In the genomic region with DNA sequence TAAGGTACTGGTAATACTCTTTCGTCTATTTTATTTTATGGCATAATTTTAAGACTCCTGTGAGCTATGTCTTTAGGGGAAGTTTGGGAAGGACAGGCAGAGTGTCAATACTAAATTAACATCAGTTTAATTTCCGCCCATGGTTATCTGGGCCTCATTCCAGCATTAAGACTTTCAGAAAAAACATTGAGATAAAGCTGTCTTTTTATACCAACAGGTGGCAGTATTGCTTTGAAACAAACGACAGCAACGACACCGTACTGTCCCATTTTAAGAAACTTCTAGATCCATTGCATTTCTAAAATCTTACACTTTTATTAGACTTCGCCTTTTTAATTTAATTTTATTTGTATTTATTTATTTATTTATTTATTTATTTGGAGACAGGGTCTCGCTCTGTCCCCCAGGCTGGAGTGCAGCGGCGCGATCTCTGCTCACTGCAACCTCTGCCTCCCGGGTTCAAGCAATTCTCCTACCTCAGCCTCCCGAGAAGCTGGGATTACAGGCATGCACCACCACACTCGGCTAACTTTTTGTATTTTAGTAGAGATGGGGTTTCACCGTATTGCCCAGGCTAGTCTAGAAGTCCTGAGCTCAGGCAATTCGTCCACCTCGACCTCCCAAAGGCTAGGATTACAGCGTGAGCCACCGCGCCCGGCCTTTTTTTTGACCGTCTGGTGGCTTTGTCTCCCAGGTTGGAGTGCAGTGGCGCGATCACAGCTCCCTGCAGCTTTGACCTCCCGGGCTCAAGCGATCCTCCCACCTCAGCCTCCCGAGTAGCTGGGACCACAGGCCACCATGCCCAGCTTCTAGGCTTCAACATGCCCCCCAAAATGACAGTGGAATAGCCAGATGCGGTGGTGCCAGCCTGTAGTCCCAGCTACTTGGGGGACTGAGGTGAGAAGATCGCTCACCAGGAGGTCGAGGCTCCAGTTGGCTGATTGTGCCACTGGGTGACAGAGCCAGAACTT, we compare ENCODE assay signal across 1 cellular context.
TF ChIP-seq lines count a peak whose summit lies in the region.

No MANE protein-coding gene starts in this region.

TF ChIP-seq in K562, 482 proteins besides CTCF, POLR2A, EP300 and RAD21 (continued from another document and continues in another):
- TF ChIP-seq TEAD4 (IDR thresholded peaks at IDR 0.05; ENCODE audit: low read length) = 0 out of 2 replicates have a peak, but pooled peaks have one; percentile 9
- no peak for TF ChIP-seq TEAD4 (CRISPR knock-in tag; IDR thresholded peaks at IDR 0.05; ENCODE audit: borderline replicate concordance)
- TF ChIP-seq, protein P1, sequence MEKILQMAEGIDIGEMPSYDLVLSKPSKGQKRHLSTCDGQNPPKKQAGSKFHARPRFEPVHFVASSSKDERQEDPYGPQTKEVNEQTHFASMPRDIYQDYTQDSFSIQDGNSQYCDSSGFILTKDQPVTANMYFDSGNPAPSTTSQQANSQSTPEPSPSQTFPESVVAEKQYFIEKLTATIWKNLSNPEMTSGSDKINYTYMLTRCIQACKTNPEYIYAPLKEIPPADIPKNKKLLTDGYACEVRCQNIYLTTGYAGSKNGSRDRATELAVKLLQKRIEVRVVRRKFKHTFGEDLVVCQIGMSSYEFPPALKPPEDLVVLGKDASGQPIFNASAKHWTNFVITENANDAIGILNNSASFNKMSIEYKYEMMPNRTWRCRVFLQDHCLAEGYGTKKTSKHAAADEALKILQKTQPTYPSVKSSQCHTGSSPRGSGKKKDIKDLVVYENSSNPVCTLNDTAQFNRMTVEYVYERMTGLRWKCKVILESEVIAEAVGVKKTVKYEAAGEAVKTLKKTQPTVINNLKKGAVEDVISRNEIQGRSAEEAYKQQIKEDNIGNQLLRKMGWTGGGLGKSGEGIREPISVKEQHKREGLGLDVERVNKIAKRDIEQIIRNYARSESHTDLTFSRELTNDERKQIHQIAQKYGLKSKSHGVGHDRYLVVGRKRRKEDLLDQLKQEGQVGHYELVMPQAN (IDR thresholded peaks at IDR 0.05; ENCODE audit: borderline replicate concordance) = no peak
- no peak for TF ChIP-seq RBM15 (IDR thresholded peaks at IDR 0.05; ENCODE audit: insufficient read depth, low read length)
- TF ChIP-seq STAT5A (IDR thresholded peaks at IDR 0.05; ENCODE audit: borderline replicate concordance, low read length) = no peak
- TF ChIP-seq, protein P2, sequence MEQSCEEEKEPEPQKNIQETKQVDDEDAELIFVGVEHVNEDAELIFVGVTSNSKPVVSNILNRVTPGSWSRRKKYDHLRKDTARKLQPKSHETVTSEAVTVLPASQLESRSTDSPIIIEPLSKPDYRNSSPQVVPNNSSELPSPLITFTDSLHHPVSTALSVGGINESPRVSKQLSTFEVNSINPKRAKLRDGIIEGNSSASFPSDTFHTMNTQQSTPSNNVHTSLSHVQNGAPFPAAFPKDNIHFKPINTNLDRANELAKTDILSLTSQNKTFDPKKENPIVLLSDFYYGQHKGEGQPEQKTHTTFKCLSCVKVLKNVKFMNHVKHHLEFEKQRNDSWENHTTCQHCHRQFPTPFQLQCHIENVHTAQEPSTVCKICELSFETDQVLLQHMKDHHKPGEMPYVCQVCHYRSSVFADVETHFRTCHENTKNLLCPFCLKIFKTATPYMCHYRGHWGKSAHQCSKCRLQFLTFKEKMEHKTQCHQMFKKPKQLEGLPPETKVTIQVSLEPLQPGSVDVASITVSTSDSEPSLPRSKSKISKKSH (CRISPR knock-in tag; IDR thresholded peaks at IDR 0.05) = no peak
- TF ChIP-seq ETV5 (CRISPR knock-in tag; IDR thresholded peaks at IDR 0.05; ENCODE audit: low read depth) = peak; percentile 51; the same call in 1 of the 2 replicates
- peak; percentile 67 for TF ChIP-seq L3MBTL2 (IDR thresholded peaks at IDR 0.05)
- TF ChIP-seq SRF (CRISPR knock-in tag; IDR thresholded peaks at IDR 0.05) = no peak
- TF ChIP-seq JUND (IDR thresholded peaks at IDR 0.05; ENCODE audit: borderline replicate concordance, low read depth, low read length) = 0 out of 2 replicates have a peak, but pooled peaks have one; percentile 19
- TF ChIP-seq JUND (tag; IDR thresholded peaks at IDR 0.05; ENCODE audit: borderline replicate concordance, low read depth, low read length) = no peak
- TF ChIP-seq, protein P3, sequence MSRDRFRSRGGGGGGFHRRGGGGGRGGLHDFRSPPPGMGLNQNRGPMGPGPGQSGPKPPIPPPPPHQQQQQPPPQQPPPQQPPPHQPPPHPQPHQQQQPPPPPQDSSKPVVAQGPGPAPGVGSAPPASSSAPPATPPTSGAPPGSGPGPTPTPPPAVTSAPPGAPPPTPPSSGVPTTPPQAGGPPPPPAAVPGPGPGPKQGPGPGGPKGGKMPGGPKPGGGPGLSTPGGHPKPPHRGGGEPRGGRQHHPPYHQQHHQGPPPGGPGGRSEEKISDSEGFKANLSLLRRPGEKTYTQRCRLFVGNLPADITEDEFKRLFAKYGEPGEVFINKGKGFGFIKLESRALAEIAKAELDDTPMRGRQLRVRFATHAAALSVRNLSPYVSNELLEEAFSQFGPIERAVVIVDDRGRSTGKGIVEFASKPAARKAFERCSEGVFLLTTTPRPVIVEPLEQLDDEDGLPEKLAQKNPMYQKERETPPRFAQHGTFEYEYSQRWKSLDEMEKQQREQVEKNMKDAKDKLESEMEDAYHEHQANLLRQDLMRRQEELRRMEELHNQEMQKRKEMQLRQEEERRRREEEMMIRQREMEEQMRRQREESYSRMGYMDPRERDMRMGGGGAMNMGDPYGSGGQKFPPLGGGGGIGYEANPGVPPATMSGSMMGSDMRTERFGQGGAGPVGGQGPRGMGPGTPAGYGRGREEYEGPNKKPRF (IDR thresholded peaks at IDR 0.05; ENCODE audit: low read depth, low read length) = no peak
- 0 out of 2 replicates have a peak, but pooled peaks have one; percentile 12 for TF ChIP-seq CREM (IDR thresholded peaks at IDR 0.05; ENCODE audit: low read depth)
- TF ChIP-seq TAF9B (IDR thresholded peaks at IDR 0.05; ENCODE audit: partially characterized antibody) = no peak
- peak; percentile 62 for TF ChIP-seq RBFOX2 (IDR thresholded peaks at IDR 0.05; ENCODE audit: low read depth, low read length)
- TF ChIP-seq TAF7 (tag; IDR thresholded peaks at IDR 0.05) = no peak; the same call in 1 of the 2 replicates
- TF ChIP-seq NFIC (IDR thresholded peaks at IDR 0.05) = 0 out of 2 replicates have a peak, but pooled peaks have one; percentile 33
- no peak for TF ChIP-seq ZNF232 (CRISPR knock-in tag; IDR thresholded peaks at IDR 0.05)
- TF ChIP-seq ARID2 (IDR thresholded peaks at IDR 0.05) = no peak
- TF ChIP-seq CREBBP (IDR thresholded peaks at IDR 0.05; ENCODE audit: low read depth, low read length) = no peak
- TF ChIP-seq, protein P4, sequence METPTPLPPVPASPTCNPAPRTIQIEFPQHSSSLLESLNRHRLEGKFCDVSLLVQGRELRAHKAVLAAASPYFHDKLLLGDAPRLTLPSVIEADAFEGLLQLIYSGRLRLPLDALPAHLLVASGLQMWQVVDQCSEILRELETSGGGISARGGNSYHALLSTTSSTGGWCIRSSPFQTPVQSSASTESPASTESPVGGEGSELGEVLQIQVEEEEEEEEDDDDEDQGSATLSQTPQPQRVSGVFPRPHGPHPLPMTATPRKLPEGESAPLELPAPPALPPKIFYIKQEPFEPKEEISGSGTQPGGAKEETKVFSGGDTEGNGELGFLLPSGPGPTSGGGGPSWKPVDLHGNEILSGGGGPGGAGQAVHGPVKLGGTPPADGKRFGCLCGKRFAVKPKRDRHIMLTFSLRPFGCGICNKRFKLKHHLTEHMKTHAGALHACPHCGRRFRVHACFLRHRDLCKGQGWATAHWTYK (CRISPR knock-in tag; IDR thresholded peaks at IDR 0.05) = 0 out of 2 replicates have a peak, but pooled peaks have one; percentile 14
- peak; percentile 28; the same call in 1 of the 2 replicates for TF ChIP-seq ZNF384 (IDR thresholded peaks at IDR 0.05; ENCODE audit: low read depth, low read length)
- TF ChIP-seq RBM34 (IDR thresholded peaks at IDR 0.05; ENCODE audit: borderline replicate concordance, insufficient read depth, low read length) = no peak
- TF ChIP-seq POLR2G (IDR thresholded peaks at IDR 0.05; ENCODE audit: low read depth, low read length) = peak; percentile 61
- 0 out of 2 replicates have a peak, but pooled peaks have one; percentile 2 for TF ChIP-seq TAL1 (IDR thresholded peaks at IDR 0.05)
- TF ChIP-seq, protein P5, sequence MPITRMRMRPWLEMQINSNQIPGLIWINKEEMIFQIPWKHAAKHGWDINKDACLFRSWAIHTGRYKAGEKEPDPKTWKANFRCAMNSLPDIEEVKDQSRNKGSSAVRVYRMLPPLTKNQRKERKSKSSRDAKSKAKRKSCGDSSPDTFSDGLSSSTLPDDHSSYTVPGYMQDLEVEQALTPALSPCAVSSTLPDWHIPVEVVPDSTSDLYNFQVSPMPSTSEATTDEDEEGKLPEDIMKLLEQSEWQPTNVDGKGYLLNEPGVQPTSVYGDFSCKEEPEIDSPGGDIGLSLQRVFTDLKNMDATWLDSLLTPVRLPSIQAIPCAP (CRISPR knock-in tag; IDR thresholded peaks at IDR 0.05; ENCODE audit: borderline replicate concordance) = no peak
- TF ChIP-seq FIP1L1 (IDR thresholded peaks at IDR 0.05; ENCODE audit: low read depth, low read length, poor library complexity, severe bottlenecking) = no peak
- TF ChIP-seq, protein P6, sequence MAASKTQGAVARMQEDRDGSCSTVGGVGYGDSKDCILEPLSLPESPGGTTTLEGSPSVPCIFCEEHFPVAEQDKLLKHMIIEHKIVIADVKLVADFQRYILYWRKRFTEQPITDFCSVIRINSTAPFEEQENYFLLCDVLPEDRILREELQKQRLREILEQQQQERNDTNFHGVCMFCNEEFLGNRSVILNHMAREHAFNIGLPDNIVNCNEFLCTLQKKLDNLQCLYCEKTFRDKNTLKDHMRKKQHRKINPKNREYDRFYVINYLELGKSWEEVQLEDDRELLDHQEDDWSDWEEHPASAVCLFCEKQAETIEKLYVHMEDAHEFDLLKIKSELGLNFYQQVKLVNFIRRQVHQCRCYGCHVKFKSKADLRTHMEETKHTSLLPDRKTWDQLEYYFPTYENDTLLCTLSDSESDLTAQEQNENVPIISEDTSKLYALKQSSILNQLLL (CRISPR knock-in tag; IDR thresholded peaks at IDR 0.05; ENCODE audit: borderline replicate concordance) = no peak
- TF ChIP-seq CBFB (CRISPR knock-in tag; IDR thresholded peaks at IDR 0.05) = 0 out of 2 replicates have a peak, but pooled peaks have one; percentile 48
- no peak for TF ChIP-seq POLR2B (IDR thresholded peaks at IDR 0.05; ENCODE audit: low read depth, partially characterized antibody)
- TF ChIP-seq MYC (IDR thresholded peaks at IDR 0.05; ENCODE audit: low read depth, low read length) = no peak
- 0 out of 2 replicates have a peak, but pooled peaks have one; percentile 44 for TF ChIP-seq MYC (CRISPR knock-in tag; IDR thresholded peaks at IDR 0.05; ENCODE audit: borderline replicate concordance, low read depth)
- TF ChIP-seq SAP30 (IDR thresholded peaks at IDR 0.05; ENCODE audit: borderline replicate concordance, insufficient read depth, low read depth, low read length, poor library complexity, severe bottlenecking) = no peak
- TF ChIP-seq ZNF707 (CRISPR knock-in tag; conservative IDR thresholded peaks at IDR 0.05) = no peak
- peak; percentile 16; the same call in 1 of the 2 replicates for TF ChIP-seq CC2D1A (IDR thresholded peaks at IDR 0.05)
- TF ChIP-seq, protein P7, sequence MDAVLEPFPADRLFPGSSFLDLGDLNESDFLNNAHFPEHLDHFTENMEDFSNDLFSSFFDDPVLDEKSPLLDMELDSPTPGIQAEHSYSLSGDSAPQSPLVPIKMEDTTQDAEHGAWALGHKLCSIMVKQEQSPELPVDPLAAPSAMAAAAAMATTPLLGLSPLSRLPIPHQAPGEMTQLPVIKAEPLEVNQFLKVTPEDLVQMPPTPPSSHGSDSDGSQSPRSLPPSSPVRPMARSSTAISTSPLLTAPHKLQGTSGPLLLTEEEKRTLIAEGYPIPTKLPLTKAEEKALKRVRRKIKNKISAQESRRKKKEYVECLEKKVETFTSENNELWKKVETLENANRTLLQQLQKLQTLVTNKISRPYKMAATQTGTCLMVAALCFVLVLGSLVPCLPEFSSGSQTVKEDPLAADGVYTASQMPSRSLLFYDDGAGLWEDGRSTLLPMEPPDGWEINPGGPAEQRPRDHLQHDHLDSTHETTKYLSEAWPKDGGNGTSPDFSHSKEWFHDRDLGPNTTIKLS (IDR thresholded peaks at IDR 0.05; ENCODE audit: borderline replicate concordance, low read depth) = peak; percentile 42; the same call in 1 of the 2 replicates
- TF ChIP-seq, protein P8, sequence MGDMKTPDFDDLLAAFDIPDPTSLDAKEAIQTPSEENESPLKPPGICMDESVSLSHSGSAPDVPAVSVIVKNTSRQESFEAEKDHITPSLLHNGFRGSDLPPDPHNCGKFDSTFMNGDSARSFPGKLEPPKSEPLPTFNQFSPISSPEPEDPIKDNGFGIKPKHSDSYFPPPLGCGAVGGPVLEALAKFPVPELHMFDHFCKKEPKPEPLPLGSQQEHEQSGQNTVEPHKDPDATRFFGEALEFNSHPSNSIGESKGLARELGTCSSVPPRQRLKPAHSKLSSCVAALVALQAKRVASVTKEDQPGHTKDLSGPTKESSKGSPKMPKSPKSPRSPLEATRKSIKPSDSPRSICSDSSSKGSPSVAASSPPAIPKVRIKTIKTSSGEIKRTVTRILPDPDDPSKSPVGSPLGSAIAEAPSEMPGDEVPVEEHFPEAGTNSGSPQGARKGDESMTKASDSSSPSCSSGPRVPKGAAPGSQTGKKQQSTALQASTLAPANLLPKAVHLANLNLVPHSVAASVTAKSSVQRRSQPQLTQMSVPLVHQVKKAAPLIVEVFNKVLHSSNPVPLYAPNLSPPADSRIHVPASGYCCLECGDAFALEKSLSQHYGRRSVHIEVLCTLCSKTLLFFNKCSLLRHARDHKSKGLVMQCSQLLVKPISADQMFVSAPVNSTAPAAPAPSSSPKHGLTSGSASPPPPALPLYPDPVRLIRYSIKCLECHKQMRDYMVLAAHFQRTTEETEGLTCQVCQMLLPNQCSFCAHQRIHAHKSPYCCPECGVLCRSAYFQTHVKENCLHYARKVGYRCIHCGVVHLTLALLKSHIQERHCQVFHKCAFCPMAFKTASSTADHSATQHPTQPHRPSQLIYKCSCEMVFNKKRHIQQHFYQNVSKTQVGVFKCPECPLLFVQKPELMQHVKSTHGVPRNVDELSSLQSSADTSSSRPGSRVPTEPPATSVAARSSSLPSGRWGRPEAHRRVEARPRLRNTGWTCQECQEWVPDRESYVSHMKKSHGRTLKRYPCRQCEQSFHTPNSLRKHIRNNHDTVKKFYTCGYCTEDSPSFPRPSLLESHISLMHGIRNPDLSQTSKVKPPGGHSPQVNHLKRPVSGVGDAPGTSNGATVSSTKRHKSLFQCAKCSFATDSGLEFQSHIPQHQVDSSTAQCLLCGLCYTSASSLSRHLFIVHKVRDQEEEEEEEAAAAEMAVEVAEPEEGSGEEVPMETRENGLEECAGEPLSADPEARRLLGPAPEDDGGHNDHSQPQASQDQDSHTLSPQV (IDR thresholded peaks at IDR 0.05) = peak; percentile 20; the same call in 1 of the 2 replicates
- no peak for TF ChIP-seq SRSF7 (optimal IDR thresholded peaks at IDR 0.05; ENCODE audit: low read depth, low read length)
- TF ChIP-seq C11orf30 (IDR thresholded peaks at IDR 0.05; ENCODE audit: low read depth) = no peak
- TF ChIP-seq SMC3 (conservative IDR thresholded peaks at IDR 0.05; ENCODE audit: insufficient read depth, low read depth, low read length) = peak; percentile 50; the same call in 1 of the 2 replicates
